Comparison of ENCODE assay signal across 12 cellular contexts in the genomic region with DNA sequence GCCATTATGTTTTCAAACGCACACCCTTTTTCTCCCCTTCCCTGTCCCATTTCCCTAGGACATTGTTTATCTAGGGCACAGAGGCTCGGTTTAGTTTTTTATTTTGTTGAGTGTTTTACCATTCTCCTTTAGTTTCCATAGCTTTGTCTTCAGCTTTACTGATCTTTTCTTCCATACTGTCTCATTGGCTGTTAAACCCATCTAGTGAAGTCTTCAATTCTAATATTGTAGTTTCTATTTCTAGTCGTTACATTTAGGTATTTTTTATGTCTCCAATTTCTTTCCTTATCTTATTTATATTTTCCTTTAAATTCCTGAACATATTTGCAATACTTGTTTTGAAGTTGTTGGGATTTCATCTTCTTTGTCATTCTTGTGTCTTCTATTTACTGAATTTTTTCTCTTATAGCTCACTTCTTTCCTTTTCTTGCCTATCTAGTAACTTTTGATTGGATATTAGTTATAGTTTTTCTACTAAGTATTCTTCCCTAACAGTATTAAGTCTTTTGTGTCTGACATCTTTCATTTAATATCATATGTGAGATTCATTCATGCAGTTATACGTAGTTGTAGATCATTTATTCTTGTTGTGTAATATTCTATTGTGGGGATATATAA. TPM values are rescaled to one million over a fixed set of nuclear protein-coding genes. Genes with fewer than 3 reads are reported as not detected.
DNase-seq lines count a peak whose midpoint lies in the region; ATAC-seq and TF ChIP-seq lines count a peak whose summit lies in the region.
"Had no signal": no experiment of that assay in that cellular context is flagged by ENCODE, and none has a peak within 500 bp of the region (broad histone marks: within the 10 kb centered on the region; RNA-seq: fewer than 3 reads in every experiment).

No MANE protein-coding gene starts in this region.

- POLR2A ChIA-PET in CD4-positive, alpha-beta memory T cell (lab: Charles Lee; ENCODE audit: partially characterized antibody): interaction anchor here (0.9 to 11.7 kb wide), 4 partner anchors 8 to 39 kb away, joined by 3 to 713 read pairs (median 102); a partner anchor contains a TSS

- CTCF ChIA-PET in CD4-positive, alpha-beta memory T cell (lab: Charles Lee; ENCODE audit: partially characterized antibody): interaction anchor here (3.4 to 21.6 kb wide), 4 partner anchors 8 to 49 kb away, joined by 18 to 814 read pairs (median 358); a partner anchor contains a TSS

- in situ Hi-C loops in gastrocnemius medialis (cut with MboI; ENCODE audit: low sequenced_read_pairs in 4 of 4): loop anchor here in 1 of 4 donors (5.0 kb wide), 1 partner anchor 39 kb away; no protein-coding TSS in a partner anchor

- no peaks in the 10 kb centered on the region for H3K27me3 ChIP-seq in CD4-positive, alpha-beta memory T cell (ENCODE audit: insufficient read depth, low read length)
- H3K27me3 ChIP-seq in RWPE2 (ENCODE audit: insufficient read depth, poor library complexity, severe bottlenecking): no peaks in the 10 kb centered on the region
- H3K27me3 ChIP-seq in dorsolateral prefrontal cortex: no peaks in the 10 kb centered on the region
- no peaks in the 10 kb centered on the region for H3K27me3 ChIP-seq in gastrocnemius medialis
- H3K27me3 ChIP-seq: right atrium auricular region had no signal

- H3K27ac ChIP-seq in CD4-positive, alpha-beta memory T cell (ENCODE audit: low read depth, low read length): peak overlapping the region; percentile 62
- H3K27ac ChIP-seq in RWPE2 (ENCODE audit: poor library complexity, severe bottlenecking) (peak overlapping the region; percentile 99), dorsolateral prefrontal cortex (peak overlapping the region in 37 of 59 donors; percentile 3 to 93 (median 83)), gastrocnemius medialis (peak overlapping the region in 3 of 4 donors; percentile 74 to 84 (median 84))

- DNase-seq in CD4-positive, alpha-beta memory T cell: no peak
- no peak for DNase-seq in RWPE2 (ENCODE audit: low spot score)
- DNase-seq in dorsolateral prefrontal cortex: no peak
- DNase-seq in gastrocnemius medialis: no peak
- no peak for DNase-seq in NCI-H1930 (lab: John Stamatoyannopoulos, UW)
- no peak for DNase-seq in HUDEP-2 (lab: John Stamatoyannopoulos, UW; ENCODE audit: unreplicated experiment in 76 of 76)
- no peak for DNase-seq in left lobe of liver (ENCODE audit: low spot score)
- DNase-seq: activated CD4-positive, alpha-beta T cell treated with anti-CD3 and anti-CD28 coated beads, Interleukin-2, amount 50 U/mL, for 1 hour; NCI-H1092 treated with DMSO at 0.1 percent for 48 hours; stimulated activated CD4-positive, alpha-beta T cell treated with anti-CD3 and anti-CD28 coated beads, Interleukin-4, amount 100 ng/mL, for 4 hours; stimulated activated naive CD4-positive, alpha-beta T cell treated with Interleukin-2 at 50 U/mL for 16 hours had no signal

- H3K27me3 Mint-ChIP-seq in CD4-positive, alpha-beta memory T cell: no peaks in the 10 kb centered on the region

- H3K4me3 Mint-ChIP-seq in CD4-positive, alpha-beta memory T cell: peak overlapping the region in 7 of 8 donors; percentile 27 to 92 (median 79)

- peaks cover 0 to 10% (median under 1%) of the 10 kb centered on the region in 8 donors for H3K9me3 Mint-ChIP-seq in CD4-positive, alpha-beta memory T cell

- peaks cover 81 to 100% (median 92%) of the 10 kb centered on the region in 4 donors for H3K4me1 Mint-ChIP-seq in CD4-positive, alpha-beta memory T cell

- TF ChIP-seq POLR2A in gastrocnemius medialis (IDR thresholded peaks at IDR 0.05): no peak

- ATAC-seq in RWPE2 (ENCODE audit: low read depth) (no peak), gastrocnemius medialis (no peak), left lobe of liver (no peak)

- no peak overlapping the region for H3K4me3 ChIP-seq in CD4-positive, alpha-beta memory T cell (ENCODE audit: low read length in 2 of 2)
- H3K4me3 ChIP-seq in RWPE2 (ENCODE audit: severe bottlenecking): no peak overlapping the region
- H3K4me3 ChIP-seq in dorsolateral prefrontal cortex: no peak overlapping the region
- no peak overlapping the region for H3K4me3 ChIP-seq in gastrocnemius medialis
- H3K4me3 ChIP-seq: right atrium auricular region had no signal

- H3K4me1 ChIP-seq in CD4-positive, alpha-beta memory T cell (ENCODE audit: insufficient read depth, low read length): peaks cover 100% of the 10 kb centered on the region
- peaks cover 77% of the 10 kb centered on the region for H3K4me1 ChIP-seq in RWPE2 (ENCODE audit: insufficient read depth, poor library complexity, severe bottlenecking)
- peaks cover 59 to 71% of the 10 kb centered on the region in 2 donors for H3K4me1 ChIP-seq in gastrocnemius medialis

- intact Hi-C loops in CD4-positive, alpha-beta memory T cell (cut with micrococcal nuclease): no loop called here
- intact Hi-C loops in dorsolateral prefrontal cortex (cut with DNase I): no loop called here
- intact Hi-C loops in gastrocnemius medialis (cut with DNase I; ENCODE audit: low total_unique reads): no loop called here

- no peaks in the 10 kb centered on the region for H3K9me3 ChIP-seq in CD4-positive, alpha-beta memory T cell (ENCODE audit: control insufficient read depth in 1 of 2, low read length in 2 of 2)
- H3K9me3 ChIP-seq in RWPE2 (ENCODE audit: severe bottlenecking) (no peaks in the 10 kb centered on the region), gastrocnemius medialis (no peaks in the 10 kb centered on the region)
- H3K9me3 ChIP-seq: right atrium auricular region had no signal

- TF ChIP-seq CTCF in RWPE2 (IDR thresholded peaks at IDR 0.05; ENCODE audit: poor library complexity, severe bottlenecking) (no peak), dorsolateral prefrontal cortex (IDR thresholded peaks at IDR 0.05 in 54 of 56, conservative IDR thresholded peaks at IDR 0.05 in 2 of 56; ENCODE audit: low read depth in 1 of 56, partially characterized antibody in 56 of 56) (no peak), gastrocnemius medialis (IDR thresholded peaks at IDR 0.05 in 4 of 5, conservative IDR thresholded peaks at IDR 0.05 in 1 of 5) (no peak)

- peaks cover 44 to 56% of the 10 kb centered on the region in 2 donors for H3K36me3 Mint-ChIP-seq in CD4-positive, alpha-beta memory T cell

- H3K27ac Mint-ChIP-seq in CD4-positive, alpha-beta memory T cell: peak overlapping the region; percentile 77 to 97 (median 83)

- peaks cover 7% of the 10 kb centered on the region for H3K36me3 ChIP-seq in CD4-positive, alpha-beta memory T cell (ENCODE audit: insufficient read depth, low read length)
- H3K36me3 ChIP-seq in RWPE2 (ENCODE audit: low read depth) (peaks cover 30% of the 10 kb centered on the region), gastrocnemius medialis (no peaks in the 10 kb centered on the region)

RNA-seq across cellular contexts. Expression of a gene that starts 41.0 kb away (rescaled TPM):
- under 1 TPM; 0.17 TPM for total RNA-seq in CD4-positive, alpha-beta memory T cell
- not detected for polyA plus RNA-seq in CD4-positive, alpha-beta memory T cell
- total RNA-seq in dorsolateral prefrontal cortex (1 to 10 TPM in 2 of 120 experiments, under 1 TPM in 103, not detected in 15; 0.07 to 1.3 (median 0.38) TPM), gastrocnemius medialis (not detected), left lobe of liver (not detected)

RNA-seq across cellular contexts. Expression of a gene that starts 42.6 kb away (rescaled TPM):
- total RNA-seq in CD4-positive, alpha-beta memory T cell: 100 to 1,000 TPM; 151 to 153 TPM
- 100 to 1,000 TPM; 148 to 246 TPM for polyA plus RNA-seq in CD4-positive, alpha-beta memory T cell
- 10 to 100 TPM; 40.9 to 83.1 (median 60.2) TPM for total RNA-seq in dorsolateral prefrontal cortex
- total RNA-seq in gastrocnemius medialis: 10 to 100 TPM; 22.6 to 29.3 (median 26.9) TPM
- total RNA-seq in left lobe of liver: 31.3 TPM
